8 cellular contexts compared by ENCODE assay signal in the genomic region with DNA sequence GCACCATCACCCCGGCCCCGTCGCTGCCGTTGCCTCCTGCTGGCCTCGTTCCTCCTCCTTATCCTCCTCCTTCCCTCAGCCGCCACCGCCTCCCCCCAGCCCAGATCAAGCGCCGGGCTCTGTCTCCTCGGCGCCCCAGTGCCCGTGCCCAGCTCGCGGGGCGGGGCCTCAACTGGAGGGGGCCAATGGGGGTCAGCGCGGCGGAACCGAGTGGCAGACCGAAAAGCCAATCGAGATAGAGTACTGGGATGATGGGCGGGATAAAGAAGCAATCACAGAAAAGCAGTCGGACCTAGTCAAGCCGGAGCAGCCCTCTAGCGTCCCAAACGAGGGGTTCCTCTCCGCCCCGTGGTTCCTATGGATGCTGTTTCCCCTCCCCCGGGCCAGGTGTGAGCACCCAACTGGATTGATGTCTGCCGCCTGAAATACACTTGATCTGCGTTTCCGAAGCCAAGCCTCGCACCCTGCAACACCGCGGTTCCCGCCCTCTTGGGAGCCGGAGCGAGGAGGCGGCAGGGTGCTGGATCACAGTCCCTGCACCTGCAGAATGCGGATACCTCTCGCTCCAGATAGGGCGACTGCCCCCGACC. TPM values are rescaled to one million over a fixed set of nuclear protein-coding genes. Genes with fewer than 3 reads are reported as not detected.
A peak's percentile ranks its signal among the peaks of the same experiment; 100 is the strongest.
DNase-seq lines count a peak whose midpoint lies in the region; ATAC-seq and TF ChIP-seq lines count a peak whose summit lies in the region.

A gene (minus strand): TSS at position 121 of the 590 bp plus-strand sequence.

- H3K36me3 ChIP-seq in Caco-2 (ENCODE audit: control insufficient read depth, insufficient read depth, low read length): no peaks in the 10 kb centered on the region
- no peaks in the 10 kb centered on the region for H3K36me3 ChIP-seq in HUES48 (ENCODE audit: control insufficient read depth, insufficient read depth, low read length)
- H3K36me3 ChIP-seq in Panc1 (ENCODE audit: control insufficient read depth, insufficient read depth, low read length): no peaks in the 10 kb centered on the region; the same call in 1 of the 2 replicates
- H3K36me3 ChIP-seq in muscle layer of duodenum (ENCODE audit: control insufficient read depth in 1 of 2, insufficient read depth in 2 of 2, low read length in 2 of 2): no peaks in the 10 kb centered on the region

- in situ Hi-C loops in Panc1 (cut with HindIII; ENCODE audit: low pct_unique_long_range_greater_than_20kb, low sequenced_read_pairs): no loop called here

- H3K9me3 ChIP-seq in Caco-2: no peaks in the 10 kb centered on the region
- H3K9me3 ChIP-seq in HUES48 (ENCODE audit: control insufficient read depth, insufficient read depth, low read length): no peaks in the 10 kb centered on the region
- H3K9me3 ChIP-seq in Panc1 (ENCODE audit: control insufficient read depth, insufficient read depth, low read depth, low read length): no peaks in the 10 kb centered on the region
- H3K9me3 ChIP-seq in muscle layer of duodenum (ENCODE audit: control insufficient read depth in 1 of 2, low read length in 2 of 2): no peaks in the 10 kb centered on the region

- intact Hi-C loops in Caco-2 (cut with micrococcal nuclease; ENCODE audit: unreplicated experiment) (loop anchor here (1.0 kb wide), 1 partner anchor 36 kb away; no protein-coding TSS in a partner anchor), Panc1 (cut with micrococcal nuclease; ENCODE audit: unreplicated experiment) (no loop called here)
- intact Hi-C loops in activated T-helper 1 cell treated with anti-CD3 and anti-CD28 coated beads, Interleukin-12 subunit alpha, Interleukin-12 subunit beta, Interleukin-2, Interleukin-4 antibody, amounts not matched to agents 30 ng/mL and 10 ng/mL and 1 ng/mL, durations not matched to agents 14 hours and 24 hours and 36 hours (cut with micrococcal nuclease): loop anchor here (1.0 to 2.0 kb wide), 2 partner anchors 114 to 232 kb away; a partner anchor contains a TSS

- peak within 1 kb of the TSS; percentile 51 for H3K9ac ChIP-seq in HUES48 (ENCODE audit: low read depth, low read length)

- no peaks in the 10 kb centered on the region for H3K9me3 Mint-ChIP-seq in Caco-2 (ENCODE audit: unreplicated experiment)
- no peaks in the 10 kb centered on the region for H3K9me3 Mint-ChIP-seq in activated T-helper 1 cell treated with anti-CD3 and anti-CD28 coated beads, Interleukin-12 subunit alpha, Interleukin-12 subunit beta, Interleukin-2, Interleukin-4 antibody, amounts not matched to agents 30 ng/mL and 10 ng/mL and 1 ng/mL, durations not matched to agents 14 hours and 24 hours and 36 hours

- H3K27ac ChIP-seq in HUES48 (ENCODE audit: low read depth, low read length) (no peak within 1 kb of the TSS), Panc1 (ENCODE audit: low read length) (peak within 1 kb of the TSS; percentile 89), muscle layer of duodenum (ENCODE audit: low read length) (no peak within 1 kb of the TSS)

- H3K36me3 Mint-ChIP-seq in Caco-2 (ENCODE audit: insufficient read depth, unreplicated experiment): peaks cover 9% of the 10 kb centered on the region
- no peaks in the 10 kb centered on the region for H3K36me3 Mint-ChIP-seq in activated T-helper 1 cell treated with anti-CD3 and anti-CD28 coated beads, Interleukin-12 subunit alpha, Interleukin-12 subunit beta, Interleukin-2, Interleukin-4 antibody, amounts not matched to agents 30 ng/mL and 10 ng/mL and 1 ng/mL, durations not matched to agents 14 hours and 24 hours and 36 hours (ENCODE audit: low read depth)

- BruUV-seq in Caco-2 (replicated peaks; lab: Mats Ljungman, UMichigan): no TSS peak
- no TSS peak for BruUV-seq in Panc1 (replicated peaks; lab: Mats Ljungman, UMichigan)

- H3K4me3 ChIP-seq in Caco-2 (ENCODE audit: low read depth, low read length): peak within 1 kb of the TSS; percentile 81
- peak within 1 kb of the TSS; percentile 61 for H3K4me3 ChIP-seq in HUES48 (ENCODE audit: low read depth, low read length)
- H3K4me3 ChIP-seq in Panc1 (ENCODE audit: low read depth in 2 of 2, low read length in 2 of 2): peak within 1 kb of the TSS; percentile 79 to 94
- peak within 1 kb of the TSS; percentile 67 to 70 for H3K4me3 ChIP-seq in muscle layer of duodenum (ENCODE audit: low read depth in 1 of 2, low read length in 2 of 2)

- DNase-seq in Caco-2 (peak; percentile 96 to 97), Panc1 (ENCODE audit: low read depth, low spot score) (peak; percentile 97), fibroblast of gingiva (ENCODE audit: low read depth) (peak; percentile 88)
- peak; percentile 76 for DNase-seq in activated T-helper 1 cell treated with anti-CD3 and anti-CD28 coated beads, Interleukin-12 subunit alpha, Interleukin-12 subunit beta, Interleukin-2, Interleukin-4 antibody, amounts not matched to agents 30 ng/mL and 10 ng/mL and 1 ng/mL, durations not matched to agents 14 hours and 24 hours and 36 hours (ENCODE audit: low spot score)
- DNase-seq in stimulated activated CD8-positive, alpha-beta memory T cell treated with anti-CD3 and anti-CD28 coated beads, Interleukin-7, amount 100 ng/mL, for 1 hour (ENCODE audit: low read depth in 2 of 2): peak; percentile 56 to 75

- H3K4me1 ChIP-seq in Caco-2 (peaks cover 12% of the 10 kb centered on the region), HUES48 (ENCODE audit: control insufficient read depth, insufficient read depth, low read length) (peaks cover 27% of the 10 kb centered on the region), Panc1 (ENCODE audit: control insufficient read depth, insufficient read depth, low read length) (peaks cover 16% of the 10 kb centered on the region), muscle layer of duodenum (ENCODE audit: control insufficient read depth in 1 of 2, insufficient read depth in 2 of 2, low read length in 2 of 2) (peaks cover 0 to 18% of the 10 kb centered on the region in 2 donors)

- H3K27me3 Mint-ChIP-seq in Caco-2 (ENCODE audit: insufficient read depth, unreplicated experiment): no peaks in the 10 kb centered on the region
- peaks cover 57% of the 10 kb centered on the region for H3K27me3 Mint-ChIP-seq in activated T-helper 1 cell treated with anti-CD3 and anti-CD28 coated beads, Interleukin-12 subunit alpha, Interleukin-12 subunit beta, Interleukin-2, Interleukin-4 antibody, amounts not matched to agents 30 ng/mL and 10 ng/mL and 1 ng/mL, durations not matched to agents 14 hours and 24 hours and 36 hours (ENCODE audit: insufficient read depth)

- H3K27me3 ChIP-seq in Caco-2 (replicated peaks; ENCODE audit: control insufficient read depth, insufficient read depth, low read length) (no peaks in the 10 kb centered on the region), HUES48 (ENCODE audit: control insufficient read depth, insufficient read depth, low read length) (peaks cover 18% of the 10 kb centered on the region), Panc1 (ENCODE audit: control insufficient read depth, insufficient read depth, low read length) (no peaks in the 10 kb centered on the region), muscle layer of duodenum (ENCODE audit: low read depth, low read length) (peaks cover 25% of the 10 kb centered on the region)

- ATAC-seq in GM21447 (IDR thresholded peaks at IDR 0.05; ENCODE audit: unreplicated experiment) (peak; percentile 98), Panc1 (peak; percentile 93)

- peak; percentile 18 to 44 for TF ChIP-seq CTCF in Caco-2 (IDR thresholded peaks at IDR 0.05; ENCODE audit: insufficient read depth in 1 of 2, low read depth in 1 of 2, low read length in 1 of 2, severe bottlenecking in 1 of 2, unreplicated experiment in 1 of 2)
- peak; percentile 21; the same call in 1 of the 2 replicates for TF ChIP-seq CTCF in Panc1 (IDR thresholded peaks at IDR 0.05)

- peak within 1 kb of the TSS; percentile 93 for H3K4me3 Mint-ChIP-seq in Caco-2 (ENCODE audit: unreplicated experiment)
- peak within 1 kb of the TSS; percentile 86 for H3K4me3 Mint-ChIP-seq in activated T-helper 1 cell treated with anti-CD3 and anti-CD28 coated beads, Interleukin-12 subunit alpha, Interleukin-12 subunit beta, Interleukin-2, Interleukin-4 antibody, amounts not matched to agents 30 ng/mL and 10 ng/mL and 1 ng/mL, durations not matched to agents 14 hours and 24 hours and 36 hours

- CTCF ChIA-PET in Caco-2 (lab: Charles Lee): interaction anchor here (0.7 kb wide), 1 partner anchor 24 kb away, joined by 9 read pairs; no protein-coding TSS in a partner anchor
- CTCF ChIA-PET in Panc1 (lab: Charles Lee): interaction anchor here (0.7 to 0.8 kb wide), 2 partner anchors 25 to 250 kb away, joined by 3 to 5 read pairs; no protein-coding TSS in a partner anchor

- H3K4me1 Mint-ChIP-seq in Caco-2 (ENCODE audit: low read depth, unreplicated experiment): peaks cover 9% of the 10 kb centered on the region
- H3K4me1 Mint-ChIP-seq in activated T-helper 1 cell treated with anti-CD3 and anti-CD28 coated beads, Interleukin-12 subunit alpha, Interleukin-12 subunit beta, Interleukin-2, Interleukin-4 antibody, amounts not matched to agents 30 ng/mL and 10 ng/mL and 1 ng/mL, durations not matched to agents 14 hours and 24 hours and 36 hours (ENCODE audit: low read depth): peaks cover 20% of the 10 kb centered on the region

- peak within 1 kb of the TSS; percentile 89 for H3K27ac Mint-ChIP-seq in Caco-2 (ENCODE audit: unreplicated experiment)
- H3K27ac Mint-ChIP-seq in activated T-helper 1 cell treated with anti-CD3 and anti-CD28 coated beads, Interleukin-12 subunit alpha, Interleukin-12 subunit beta, Interleukin-2, Interleukin-4 antibody, amounts not matched to agents 30 ng/mL and 10 ng/mL and 1 ng/mL, durations not matched to agents 14 hours and 24 hours and 36 hours: no peak within 1 kb of the TSS

- POLR2A ChIA-PET in Caco-2 (lab: Charles Lee) (no interaction called here), Panc1 (lab: Charles Lee) (interaction anchor here (0.6 kb wide), 1 partner anchor 1777 kb away, joined by 6 read pairs; no protein-coding TSS in a partner anchor)

RNA-seq across cellular contexts. Expression of the gene that starts here (rescaled TPM):
- total RNA-seq in Caco-2 (2022) (17.4 and 19.5 TPM in 2 replicates), Panc1 (2021; ENCODE audit: unreplicated experiment) (18.3 TPM)
- polyA plus RNA-seq in Panc1 (2012; ENCODE audit: insufficient read length): 10.9 TPM
- total RNA-seq in activated T-helper 1 cell treated with anti-CD3 and anti-CD28 coated beads, Interleukin-12 subunit alpha, Interleukin-12 subunit beta, Interleukin-2, Interleukin-4 antibody, amounts not matched to agents 30 ng/mL and 10 ng/mL and 1 ng/mL, durations not matched to agents 14 hours and 24 hours and 36 hours: not detected in 2 replicates

Comparison
In these comparisons a context has a peak if more than half of its experiments do, and no peak if none do; other contexts are left out.
1. RNA of the gene that starts here (total RNA-seq): 18.3 TPM in Panc1 (single experiment) and 17.4 to 19.5 TPM in Caco-2; not detected in activated T-helper 1 cell treated with anti-CD3 and anti-CD28 coated beads, Interleukin-12 subunit alpha, Interleukin-12 subunit beta, Interleukin-2, Interleukin-4 antibody, amounts not matched to agents 30 ng/mL and 10 ng/mL and 1 ng/mL, durations not matched to agents 14 hours and 24 hours and 36 hours; every median in the first group is over 10 times any median in the second.
2. Peak in DNase-seq in activated T-helper 1 cell treated with anti-CD3 and anti-CD28 coated beads, Interleukin-12 subunit alpha, Interleukin-12 subunit beta, Interleukin-2, Interleukin-4 antibody, amounts not matched to agents 30 ng/mL and 10 ng/mL and 1 ng/mL, durations not matched to agents 14 hours and 24 hours and 36 hours; RNA of the gene not detected or under 1 TPM.
3. Peak in every context shown above with its lines, with median percentiles within 50 percentile points of each other: DNase-seq and H3K4me3 ChIP-seq.